Comparison of ENCODE assay signal across 9 cellular contexts in the genomic region with DNA sequence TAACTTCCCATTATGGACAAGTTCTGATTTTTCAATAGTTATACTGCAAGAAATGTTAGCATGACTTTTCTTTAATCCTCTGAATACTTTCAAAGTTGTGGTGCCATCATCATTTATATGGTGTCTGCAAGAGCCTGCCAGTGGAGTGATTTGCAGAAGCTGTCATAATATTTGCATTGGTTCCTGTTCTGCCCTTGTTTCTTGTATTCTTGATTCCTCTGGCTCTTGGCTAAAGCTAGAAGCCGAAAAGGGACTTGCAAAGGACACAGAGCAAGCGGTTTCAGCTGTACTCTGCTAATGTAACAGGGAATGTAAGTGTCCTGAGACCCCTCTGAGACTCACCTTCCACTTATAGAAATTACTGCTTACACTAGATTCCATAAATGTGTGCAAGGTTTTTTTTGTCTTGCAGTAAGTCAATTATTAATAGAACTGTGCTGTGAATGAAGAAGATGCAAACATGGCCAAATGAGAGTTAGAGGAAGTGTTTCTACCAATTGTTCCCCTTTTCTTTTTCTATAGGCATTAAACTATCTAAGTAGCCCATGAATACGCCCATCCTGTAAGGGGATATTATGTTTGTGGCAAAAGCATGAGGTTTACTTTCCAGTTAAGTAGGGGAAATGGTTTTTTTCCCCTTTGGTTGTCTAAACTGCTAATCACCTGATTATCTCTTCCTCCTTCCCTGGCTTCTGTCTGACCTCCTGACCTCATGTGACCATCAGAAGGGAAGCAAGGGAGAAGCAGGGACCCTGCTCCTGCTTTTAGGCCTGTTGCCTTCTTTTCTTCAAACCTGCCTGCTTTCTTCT. TPM values are rescaled to one million over a fixed set of nuclear protein-coding genes. Genes with fewer than 3 reads are reported as not detected.
DNase-seq lines count a peak whose midpoint lies in the region; ATAC-seq and TF ChIP-seq lines count a peak whose summit lies in the region.
"Had no signal": no experiment of that assay in that cellular context is flagged by ENCODE, and none has a peak within 500 bp of the region (broad histone marks: within the 10 kb centered on the region; RNA-seq: fewer than 3 reads in every experiment).

No MANE protein-coding gene starts in this region.

- H3K36me3 ChIP-seq in DOHH2 (ENCODE audit: control insufficient read depth, low read length), result no peaks in the 10 kb centered on the region; the same call in 1 of the 2 replicates

- H3K9me2 ChIP-seq in DOHH2 (replicated peaks; ENCODE audit: control insufficient read depth, low read length), result no peaks in the 10 kb centered on the region

- no peaks in the 10 kb centered on the region for H3K9me3 ChIP-seq in DOHH2 (ENCODE audit: control insufficient read depth, insufficient read depth, low read length)

- no peaks in the 10 kb centered on the region for H3K36me3 Mint-ChIP-seq in T-cell

- intact Hi-C loops in left ventricle myocardium superior (cut with micrococcal nuclease), result no loop called here

- H3K4me1 ChIP-seq in DOHH2 (ENCODE audit: control insufficient read depth, low read length), result peaks cover 35% of the 10 kb centered on the region

- H3K27me3 Mint-ChIP-seq in T-cell, result peaks cover 8 to 21% of the 10 kb centered on the region in 2 donors

- H3K4me3 ChIP-seq in DOHH2 (ENCODE audit: low read length) (peak overlapping the region; percentile 26), NB4 (ENCODE audit: low read depth, low read length) (no peak overlapping the region)

- H3K79me2 ChIP-seq in DOHH2 (ENCODE audit: control insufficient read depth, low read length), result no peaks in the 10 kb centered on the region

- H3F3A ChIP-seq in DOHH2 (ENCODE audit: control insufficient read depth, insufficient read depth), result peaks cover 14% of the 10 kb centered on the region

- H3K4me3 Mint-ChIP-seq in T-cell, result no peak overlapping the region

- ATAC-seq in GM21423 (IDR thresholded peaks at IDR 0.05; ENCODE audit: unreplicated experiment) (peak; percentile 53), left ventricle myocardium superior (peak; percentile 60), T-cell (replicated peaks in 1 of 4) (no peak)

- H3K27me3 ChIP-seq in DOHH2 (ENCODE audit: control insufficient read depth, low read length), result no peaks in the 10 kb centered on the region

- CTCF ChIA-PET in T-cell (lab: Charles Lee), result no interaction called here
- CTCF ChIA-PET in RWPE1 (lab: Yijun Ruan, JAX), result no interaction called here

- peaks cover 10 to 27% (median 18%) of the 10 kb centered on the region in 3 donors for H3K4me1 Mint-ChIP-seq in T-cell

- peak overlapping the region; percentile 58 for H3K4me2 ChIP-seq in DOHH2 (ENCODE audit: low read length)

- POLR2A ChIA-PET in T-cell (lab: Charles Lee), result no interaction called here
- POLR2A ChIA-PET in RWPE1 (lab: Yijun Ruan, JAX; ENCODE audit: low non-redundant PET), result no interaction called here

- no peak for TF ChIP-seq POLR2A in NB4 (IDR thresholded peaks at IDR 0.05; ENCODE audit: extremely low read depth, insufficient read length)

- peak overlapping the region; percentile 8; the same call in 1 of the 2 replicates for H3K27ac ChIP-seq in DOHH2 (ENCODE audit: low read depth, low read length)
- H3K27ac ChIP-seq in RWPE1, result no peak overlapping the region

- no peaks in the 10 kb centered on the region for H4K20me1 ChIP-seq in DOHH2 (ENCODE audit: control insufficient read depth, insufficient read depth, low read depth, low read length)

- TF ChIP-seq CTCF in DOHH2 (IDR thresholded peaks at IDR 0.05; ENCODE audit: low read depth, low read length, poor library complexity, severe bottlenecking), result no peak
- TF ChIP-seq CTCF in NB4 (IDR thresholded peaks at IDR 0.05; ENCODE audit: low read depth, low read length), result no peak
- TF ChIP-seq CTCF in RWPE1 (conservative IDR thresholded peaks at IDR 0.05; ENCODE audit: low read depth), result no peak

- no peaks in the 10 kb centered on the region for H3K9me3 Mint-ChIP-seq in T-cell

- DNase-seq in NB4 (ENCODE audit: low read depth) (peak; percentile 16), left ventricle myocardium superior (no peak), T-cell (no peak), glomerular visceral epithelial cell (ENCODE audit: extremely low spot score) (no peak), SHP77 treated with DMSO at 0.1 percent for 48 hours (lab: John Stamatoyannopoulos, UW) (no peak), RWPE1 (ENCODE audit: low spot score) (no peak)
- DNase-seq: C1 segment of cervical spinal cord had no signal

- H3K27ac Mint-ChIP-seq in T-cell, result peak overlapping the region in 1 of 2 donors; percentile 10

RNA-seq across cellular contexts. Expression of a gene that starts 5.3 kb away (rescaled TPM):
- total RNA-seq in left ventricle myocardium superior (26.6 TPM), T-cell (10 to 100 TPM; 11.0 to 24.8 (median 17.6) TPM)

RNA-seq across cellular contexts. Expression of a gene that starts 28.6 kb away (rescaled TPM):
- total RNA-seq in left ventricle myocardium superior (1.2 TPM), T-cell (1 to 10 TPM in 2 of 5 donors, under 1 TPM in 3; 0.60 to 1.7 (median 0.89) TPM)

Comparison
In these comparisons a context has a peak if more than half of its experiments do, and no peak if none do; other contexts are left out.
1. ATAC-seq: peak in GM21423 (single experiment) and left ventricle myocardium superior (single experiment); none in T-cell (0 of 4).